In the genomic region with DNA sequence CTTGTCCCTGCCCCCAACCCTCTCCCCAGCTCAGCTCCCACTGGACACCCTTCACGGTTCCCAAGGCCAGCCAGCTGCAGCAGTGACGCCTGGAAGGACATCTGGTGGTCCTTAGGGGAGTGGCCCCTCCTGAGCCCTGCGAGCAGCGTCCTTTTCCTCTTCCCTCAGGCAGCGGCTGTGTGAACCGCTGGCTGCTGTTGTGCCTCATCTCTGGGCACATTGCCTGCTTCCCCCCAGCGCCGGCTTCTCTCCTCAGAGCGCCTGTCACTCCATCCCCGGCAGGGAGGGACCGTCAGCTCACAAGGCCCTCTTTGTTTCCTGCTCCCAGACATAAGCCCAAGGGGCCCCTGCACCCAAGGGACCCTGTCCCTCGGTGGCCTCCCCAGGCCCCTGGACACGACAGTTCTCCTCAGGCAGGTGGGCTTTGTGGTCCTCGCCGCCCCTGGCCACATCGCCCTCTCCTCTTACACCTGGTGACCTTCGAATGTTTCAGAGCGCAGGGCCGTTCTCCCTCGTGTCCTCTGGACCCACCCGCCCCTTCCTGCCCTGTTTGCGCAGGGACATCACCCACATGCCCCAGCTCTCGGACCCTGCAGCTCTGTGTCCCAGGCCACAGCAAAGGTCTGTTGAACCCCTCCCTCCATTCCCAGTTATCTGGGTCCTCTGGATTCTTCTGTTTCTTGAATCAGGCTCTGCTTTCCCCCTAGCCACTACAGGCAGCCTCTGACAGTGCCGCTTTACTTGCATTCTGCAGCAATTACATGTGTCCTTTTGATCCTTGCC, we compare ENCODE assay signal across 1 cellular context.
TF ChIP-seq lines count a peak whose summit lies in the region.

No MANE protein-coding gene starts in this region.

TF ChIP-seq in HepG2, 621 proteins besides CTCF, POLR2A, EP300 and RAD21 (continued from another document and continues in another):
- TF ChIP-seq, protein P1, sequence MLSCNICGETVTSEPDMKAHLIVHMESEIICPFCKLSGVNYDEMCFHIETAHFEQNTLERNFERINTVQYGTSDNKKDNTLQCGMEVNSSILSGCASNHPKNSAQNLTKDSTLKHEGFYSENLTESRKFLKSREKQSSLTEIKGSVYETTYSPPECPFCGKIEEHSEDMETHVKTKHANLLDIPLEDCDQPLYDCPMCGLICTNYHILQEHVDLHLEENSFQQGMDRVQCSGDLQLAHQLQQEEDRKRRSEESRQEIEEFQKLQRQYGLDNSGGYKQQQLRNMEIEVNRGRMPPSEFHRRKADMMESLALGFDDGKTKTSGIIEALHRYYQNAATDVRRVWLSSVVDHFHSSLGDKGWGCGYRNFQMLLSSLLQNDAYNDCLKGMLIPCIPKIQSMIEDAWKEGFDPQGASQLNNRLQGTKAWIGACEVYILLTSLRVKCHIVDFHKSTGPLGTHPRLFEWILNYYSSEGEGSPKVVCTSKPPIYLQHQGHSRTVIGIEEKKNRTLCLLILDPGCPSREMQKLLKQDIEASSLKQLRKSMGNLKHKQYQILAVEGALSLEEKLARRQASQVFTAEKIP (CRISPR knock-in tag; IDR thresholded peaks at IDR 0.05; ENCODE audit: borderline replicate concordance) = no peak
- TF ChIP-seq, protein P2, sequence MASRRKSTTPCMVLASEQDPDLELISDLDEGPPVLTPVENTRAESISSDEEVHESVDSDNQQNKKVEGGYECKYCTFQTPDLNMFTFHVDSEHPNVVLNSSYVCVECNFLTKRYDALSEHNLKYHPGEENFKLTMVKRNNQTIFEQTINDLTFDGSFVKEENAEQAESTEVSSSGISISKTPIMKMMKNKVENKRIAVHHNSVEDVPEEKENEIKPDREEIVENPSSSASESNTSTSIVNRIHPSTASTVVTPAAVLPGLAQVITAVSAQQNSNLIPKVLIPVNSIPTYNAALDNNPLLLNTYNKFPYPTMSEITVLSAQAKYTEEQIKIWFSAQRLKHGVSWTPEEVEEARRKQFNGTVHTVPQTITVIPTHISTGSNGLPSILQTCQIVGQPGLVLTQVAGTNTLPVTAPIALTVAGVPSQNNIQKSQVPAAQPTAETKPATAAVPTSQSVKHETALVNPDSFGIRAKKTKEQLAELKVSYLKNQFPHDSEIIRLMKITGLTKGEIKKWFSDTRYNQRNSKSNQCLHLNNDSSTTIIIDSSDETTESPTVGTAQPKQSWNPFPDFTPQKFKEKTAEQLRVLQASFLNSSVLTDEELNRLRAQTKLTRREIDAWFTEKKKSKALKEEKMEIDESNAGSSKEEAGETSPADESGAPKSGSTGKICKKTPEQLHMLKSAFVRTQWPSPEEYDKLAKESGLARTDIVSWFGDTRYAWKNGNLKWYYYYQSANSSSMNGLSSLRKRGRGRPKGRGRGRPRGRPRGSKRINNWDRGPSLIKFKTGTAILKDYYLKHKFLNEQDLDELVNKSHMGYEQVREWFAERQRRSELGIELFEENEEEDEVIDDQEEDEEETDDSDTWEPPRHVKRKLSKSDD (CRISPR knock-in tag; IDR thresholded peaks at IDR 0.05; ENCODE audit: low read depth) = no peak
- TF ChIP-seq, protein P3, sequence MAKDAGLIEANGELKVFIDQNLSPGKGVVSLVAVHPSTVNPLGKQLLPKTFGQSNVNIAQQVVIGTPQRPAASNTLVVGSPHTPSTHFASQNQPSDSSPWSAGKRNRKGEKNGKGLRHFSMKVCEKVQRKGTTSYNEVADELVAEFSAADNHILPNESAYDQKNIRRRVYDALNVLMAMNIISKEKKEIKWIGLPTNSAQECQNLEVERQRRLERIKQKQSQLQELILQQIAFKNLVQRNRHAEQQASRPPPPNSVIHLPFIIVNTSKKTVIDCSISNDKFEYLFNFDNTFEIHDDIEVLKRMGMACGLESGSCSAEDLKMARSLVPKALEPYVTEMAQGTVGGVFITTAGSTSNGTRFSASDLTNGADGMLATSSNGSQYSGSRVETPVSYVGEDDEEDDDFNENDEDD (CRISPR knock-in tag; IDR thresholded peaks at IDR 0.05; ENCODE audit: borderline replicate concordance) = peak; percentile 74; the same call in 1 of the 2 replicates
- TF ChIP-seq RBM22 (optimal IDR thresholded peaks at IDR 0.05; ENCODE audit: low read length) = peak; percentile 64
- peak; percentile 96; the same call in 1 of the 2 replicates for TF ChIP-seq ZNF558 (CRISPR knock-in tag; IDR thresholded peaks at IDR 0.05; ENCODE audit: borderline replicate concordance)
- TF ChIP-seq, protein P4, sequence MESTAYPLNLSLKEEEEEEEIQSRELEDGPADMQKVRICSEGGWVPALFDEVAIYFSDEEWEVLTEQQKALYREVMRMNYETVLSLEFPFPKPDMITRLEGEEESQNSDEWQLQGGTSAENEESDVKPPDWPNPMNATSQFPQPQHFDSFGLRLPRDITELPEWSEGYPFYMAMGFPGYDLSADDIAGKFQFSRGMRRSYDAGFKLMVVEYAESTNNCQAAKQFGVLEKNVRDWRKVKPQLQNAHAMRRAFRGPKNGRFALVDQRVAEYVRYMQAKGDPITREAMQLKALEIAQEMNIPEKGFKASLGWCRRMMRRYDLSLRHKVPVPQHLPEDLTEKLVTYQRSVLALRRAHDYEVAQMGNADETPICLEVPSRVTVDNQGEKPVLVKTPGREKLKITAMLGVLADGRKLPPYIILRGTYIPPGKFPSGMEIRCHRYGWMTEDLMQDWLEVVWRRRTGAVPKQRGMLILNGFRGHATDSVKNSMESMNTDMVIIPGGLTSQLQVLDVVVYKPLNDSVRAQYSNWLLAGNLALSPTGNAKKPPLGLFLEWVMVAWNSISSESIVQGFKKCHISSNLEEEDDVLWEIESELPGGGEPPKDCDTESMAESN (CRISPR knock-in tag; conservative IDR thresholded peaks at IDR 0.05) = peak; percentile 73; the same call in 1 of the 2 replicates
- TF ChIP-seq, protein P5, sequence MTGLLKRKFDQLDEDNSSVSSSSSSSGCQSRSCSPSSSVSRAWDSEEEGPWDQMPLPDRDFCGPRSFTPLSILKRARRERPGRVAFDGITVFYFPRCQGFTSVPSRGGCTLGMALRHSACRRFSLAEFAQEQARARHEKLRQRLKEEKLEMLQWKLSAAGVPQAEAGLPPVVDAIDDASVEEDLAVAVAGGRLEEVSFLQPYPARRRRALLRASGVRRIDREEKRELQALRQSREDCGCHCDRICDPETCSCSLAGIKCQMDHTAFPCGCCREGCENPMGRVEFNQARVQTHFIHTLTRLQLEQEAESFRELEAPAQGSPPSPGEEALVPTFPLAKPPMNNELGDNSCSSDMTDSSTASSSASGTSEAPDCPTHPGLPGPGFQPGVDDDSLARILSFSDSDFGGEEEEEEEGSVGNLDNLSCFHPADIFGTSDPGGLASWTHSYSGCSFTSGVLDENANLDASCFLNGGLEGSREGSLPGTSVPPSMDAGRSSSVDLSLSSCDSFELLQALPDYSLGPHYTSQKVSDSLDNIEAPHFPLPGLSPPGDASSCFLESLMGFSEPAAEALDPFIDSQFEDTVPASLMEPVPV (CRISPR knock-in tag; IDR thresholded peaks at IDR 0.05) = peak; percentile 52; the same call in 1 of the 2 replicates
- TF ChIP-seq ZMAT3 (CRISPR knock-in tag; conservative IDR thresholded peaks at IDR 0.05) = peak; percentile 62; the same call in 1 of the 2 replicates
- TF ChIP-seq ONECUT2 (CRISPR knock-in tag; IDR thresholded peaks at IDR 0.05) = no peak; the same call in 1 of the 2 replicates
- peak; percentile 68 for TF ChIP-seq NR2C2 (CRISPR knock-in tag; IDR thresholded peaks at IDR 0.05; ENCODE audit: borderline replicate concordance)
- no peak; the same call in 1 of the 2 replicates for TF ChIP-seq ZNF552 (CRISPR knock-in tag; IDR thresholded peaks at IDR 0.05; ENCODE audit: borderline replicate concordance)
- no peak for TF ChIP-seq SP1 (IDR thresholded peaks at IDR 0.05)
- no peak for TF ChIP-seq SP1 (CRISPR knock-in tag; IDR thresholded peaks at IDR 0.05)
- TF ChIP-seq, protein P6, sequence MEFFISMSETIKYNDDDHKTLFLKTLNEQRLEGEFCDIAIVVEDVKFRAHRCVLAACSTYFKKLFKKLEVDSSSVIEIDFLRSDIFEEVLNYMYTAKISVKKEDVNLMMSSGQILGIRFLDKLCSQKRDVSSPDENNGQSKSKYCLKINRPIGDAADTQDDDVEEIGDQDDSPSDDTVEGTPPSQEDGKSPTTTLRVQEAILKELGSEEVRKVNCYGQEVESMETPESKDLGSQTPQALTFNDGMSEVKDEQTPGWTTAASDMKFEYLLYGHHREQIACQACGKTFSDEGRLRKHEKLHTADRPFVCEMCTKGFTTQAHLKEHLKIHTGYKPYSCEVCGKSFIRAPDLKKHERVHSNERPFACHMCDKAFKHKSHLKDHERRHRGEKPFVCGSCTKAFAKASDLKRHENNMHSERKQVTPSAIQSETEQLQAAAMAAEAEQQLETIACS (CRISPR knock-in tag; IDR thresholded peaks at IDR 0.05) = peak; percentile 69
- no peak for TF ChIP-seq ZSCAN21 (CRISPR knock-in tag; IDR thresholded peaks at IDR 0.05; ENCODE audit: borderline replicate concordance)
- TF ChIP-seq ELF3 (CRISPR knock-in tag; IDR thresholded peaks at IDR 0.05) = no peak
- peak; percentile 91 for TF ChIP-seq HDAC1 (CRISPR knock-in tag; IDR thresholded peaks at IDR 0.05)
- no peak for TF ChIP-seq RARG (CRISPR knock-in tag; IDR thresholded peaks at IDR 0.05; ENCODE audit: low read depth)
- TF ChIP-seq, protein P7, sequence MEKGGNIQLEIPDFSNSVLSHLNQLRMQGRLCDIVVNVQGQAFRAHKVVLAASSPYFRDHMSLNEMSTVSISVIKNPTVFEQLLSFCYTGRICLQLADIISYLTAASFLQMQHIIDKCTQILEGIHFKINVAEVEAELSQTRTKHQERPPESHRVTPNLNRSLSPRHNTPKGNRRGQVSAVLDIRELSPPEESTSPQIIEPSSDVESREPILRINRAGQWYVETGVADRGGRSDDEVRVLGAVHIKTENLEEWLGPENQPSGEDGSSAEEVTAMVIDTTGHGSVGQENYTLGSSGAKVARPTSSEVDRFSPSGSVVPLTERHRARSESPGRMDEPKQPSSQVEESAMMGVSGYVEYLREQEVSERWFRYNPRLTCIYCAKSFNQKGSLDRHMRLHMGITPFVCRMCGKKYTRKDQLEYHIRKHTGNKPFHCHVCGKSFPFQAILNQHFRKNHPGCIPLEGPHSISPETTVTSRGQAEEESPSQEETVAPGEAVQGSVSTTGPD (CRISPR knock-in tag; IDR thresholded peaks at IDR 0.05) = no peak
- peak; percentile 77; the same call in 1 of the 2 replicates for TF ChIP-seq ZNF256 (CRISPR knock-in tag; conservative IDR thresholded peaks at IDR 0.05)
- no peak for TF ChIP-seq ELF1 (CRISPR knock-in tag; IDR thresholded peaks at IDR 0.05)
- TF ChIP-seq ZMYM3 (CRISPR knock-in tag; IDR thresholded peaks at IDR 0.05) = peak; percentile 57
- TF ChIP-seq, protein P8, sequence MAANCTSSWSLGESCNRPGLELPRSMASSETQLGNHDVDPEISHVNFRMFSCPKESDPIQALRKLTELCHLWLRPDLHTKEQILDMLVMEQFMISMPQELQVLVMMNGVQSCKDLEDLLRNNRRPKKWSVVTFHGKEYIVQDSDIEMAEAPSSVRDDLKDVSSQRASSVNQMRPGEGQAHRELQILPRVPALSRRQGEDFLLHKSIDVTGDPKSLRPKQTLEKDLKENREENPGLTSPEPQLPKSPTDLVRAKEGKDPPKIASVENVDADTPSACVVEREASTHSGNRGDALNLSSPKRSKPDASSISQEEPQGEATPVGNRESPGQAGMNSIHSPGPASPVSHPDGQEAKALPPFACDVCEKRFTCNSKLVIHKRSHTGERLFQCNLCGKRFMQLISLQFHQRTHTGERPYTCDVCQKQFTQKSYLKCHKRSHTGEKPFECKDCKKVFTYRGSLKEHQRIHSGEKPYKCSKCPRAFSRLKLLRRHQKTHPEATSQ (CRISPR knock-in tag; IDR thresholded peaks at IDR 0.05; ENCODE audit: borderline replicate concordance) = peak; percentile 64
- TF ChIP-seq TBP (CRISPR knock-in tag; IDR thresholded peaks at IDR 0.05) = no peak
- TF ChIP-seq ZNF468 (CRISPR knock-in tag; IDR thresholded peaks at IDR 0.05) = no peak
- no peak for TF ChIP-seq ZNF615 (CRISPR knock-in tag; IDR thresholded peaks at IDR 0.05; ENCODE audit: borderline replicate concordance)
- no peak for TF ChIP-seq PTBP1 (IDR thresholded peaks at IDR 0.05; ENCODE audit: low read depth, low read length, poor library complexity, severe bottlenecking)
- 0 out of 2 replicates have a peak, but pooled peaks have one; percentile 25 for TF ChIP-seq SALL2 (CRISPR knock-in tag; IDR thresholded peaks at IDR 0.05)
- TF ChIP-seq ZFP82 (CRISPR knock-in tag; IDR thresholded peaks at IDR 0.05; ENCODE audit: borderline replicate concordance) = no peak
- peak; percentile 53; the same call in 1 of the 2 replicates for TF ChIP-seq SATB2 (CRISPR knock-in tag; IDR thresholded peaks at IDR 0.05)
- no peak for TF ChIP-seq ZNF143 (CRISPR knock-in tag; IDR thresholded peaks at IDR 0.05)
- TF ChIP-seq, protein P9, sequence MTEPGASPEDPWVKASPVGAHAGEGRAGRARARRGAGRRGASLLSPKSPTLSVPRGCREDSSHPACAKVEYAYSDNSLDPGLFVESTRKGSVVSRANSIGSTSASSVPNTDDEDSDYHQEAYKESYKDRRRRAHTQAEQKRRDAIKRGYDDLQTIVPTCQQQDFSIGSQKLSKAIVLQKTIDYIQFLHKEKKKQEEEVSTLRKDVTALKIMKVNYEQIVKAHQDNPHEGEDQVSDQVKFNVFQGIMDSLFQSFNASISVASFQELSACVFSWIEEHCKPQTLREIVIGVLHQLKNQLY (CRISPR knock-in tag; IDR thresholded peaks at IDR 0.05) = no peak
- 0 out of 2 replicates have a peak, but pooled peaks have one; percentile 60 for TF ChIP-seq ZBTB8A (CRISPR knock-in tag; IDR thresholded peaks at IDR 0.05; ENCODE audit: borderline replicate concordance, low read depth)
- peak; percentile 78; the same call in 1 of the 2 replicates for TF ChIP-seq CEBPB (IDR thresholded peaks at IDR 0.05; ENCODE audit: borderline replicate concordance, low read depth, low read length)
- TF ChIP-seq ZNF431 (CRISPR knock-in tag; IDR thresholded peaks at IDR 0.05; ENCODE audit: borderline replicate concordance, low read depth) = peak; percentile 26; the same call in 1 of the 2 replicates
- TF ChIP-seq BRD4 (CRISPR knock-in tag; IDR thresholded peaks at IDR 0.05) = peak; percentile 86; the same call in 1 of the 2 replicates
- no peak for TF ChIP-seq ZNF564 (CRISPR knock-in tag; IDR thresholded peaks at IDR 0.05)
- peak; percentile 87; the same call in 1 of the 2 replicates for TF ChIP-seq DNMT3B (CRISPR knock-in tag; conservative IDR thresholded peaks at IDR 0.05)
- TF ChIP-seq ZNF24 (IDR thresholded peaks at IDR 0.05) = no peak
- no peak for TF ChIP-seq ZNF850 (CRISPR knock-in tag; conservative IDR thresholded peaks at IDR 0.05)
- peak; percentile 99 for TF ChIP-seq ZNF775 (CRISPR knock-in tag; IDR thresholded peaks at IDR 0.05; ENCODE audit: borderline replicate concordance)
- TF ChIP-seq EEA1 (CRISPR knock-in tag; IDR thresholded peaks at IDR 0.05; ENCODE audit: borderline replicate concordance) = no peak
- TF ChIP-seq, protein P10, sequence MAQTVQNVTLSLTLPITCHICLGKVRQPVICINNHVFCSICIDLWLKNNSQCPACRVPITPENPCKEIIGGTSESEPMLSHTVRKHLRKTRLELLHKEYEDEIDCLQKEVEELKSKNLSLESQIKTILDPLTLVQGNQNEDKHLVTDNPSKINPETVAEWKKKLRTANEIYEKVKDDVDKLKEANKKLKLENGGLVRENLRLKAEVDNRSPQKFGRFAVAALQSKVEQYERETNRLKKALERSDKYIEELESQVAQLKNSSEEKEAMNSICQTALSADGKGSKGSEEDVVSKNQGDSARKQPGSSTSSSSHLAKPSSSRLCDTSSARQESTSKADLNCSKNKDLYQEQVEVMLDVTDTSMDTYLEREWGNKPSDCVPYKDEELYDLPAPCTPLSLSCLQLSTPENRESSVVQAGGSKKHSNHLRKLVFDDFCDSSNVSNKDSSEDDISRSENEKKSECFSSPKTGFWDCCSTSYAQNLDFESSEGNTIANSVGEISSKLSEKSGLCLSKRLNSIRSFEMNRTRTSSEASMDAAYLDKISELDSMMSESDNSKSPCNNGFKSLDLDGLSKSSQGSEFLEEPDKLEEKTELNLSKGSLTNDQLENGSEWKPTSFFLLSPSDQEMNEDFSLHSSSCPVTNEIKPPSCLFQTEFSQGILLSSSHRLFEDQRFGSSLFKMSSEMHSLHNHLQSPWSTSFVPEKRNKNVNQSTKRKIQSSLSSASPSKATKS (CRISPR knock-in tag; IDR thresholded peaks at IDR 0.05) = no peak
- TF ChIP-seq MZF1 (CRISPR knock-in tag; IDR thresholded peaks at IDR 0.05; ENCODE audit: borderline replicate concordance) = no peak
- TF ChIP-seq ZFP37 (CRISPR knock-in tag; IDR thresholded peaks at IDR 0.05; ENCODE audit: borderline replicate concordance) = no peak
